In genomic region chr7:127896683-127897082, GRCh38 we compare ENCODE assay signal across 20 cellular contexts.
"Had no signal": no experiment of that assay in that cellular context is flagged by ENCODE, and none has a peak within 500 bp of the region (broad histone marks: within the 10 kb centered on the region; RNA-seq: fewer than 3 reads in every experiment).

No MANE protein-coding gene starts in this region.

- H3K4me3 ChIP-seq: dorsolateral prefrontal cortex, lower lobe of right lung, ovary, psoas muscle, skin epidermis, spleen, thoracic aorta, tibial nerve, upper lobe of left lung, uterus had no signal

- H3K27ac ChIP-seq: lower lobe of right lung, ovary, psoas muscle, skin epidermis, spleen, thoracic aorta, tibial nerve, upper lobe of left lung, uterus had no signal

- H3K9me3 ChIP-seq: lower lobe of right lung, ovary, psoas muscle, spleen, thoracic aorta, tibial nerve, upper lobe of left lung, uterus had no signal

- H3K4me1 ChIP-seq: psoas muscle had no signal

- H3K27me3 Mint-ChIP-seq: naive thymus-derived CD8-positive, alpha-beta T cell; stimulated activated memory B cell treated with anti-CD40 and anti-IgM and Interleukin-4, amounts not matched to agents 10 μg/mL and 1 μg/mL and 100 μg/mL, for 72 hours; stimulated activated naive CD8-positive, alpha-beta T cell treated with anti-CD3 and anti-CD28 coated beads, Interleukin-15, Interleukin-2, amounts not matched to agents 100 ng/mL and 50 ng/mL, for 24 hours had no signal

- H3K27ac Mint-ChIP-seq: naive thymus-derived CD8-positive, alpha-beta T cell; stimulated activated memory B cell treated with anti-CD40 and anti-IgM and Interleukin-4, amounts not matched to agents 10 μg/mL and 1 μg/mL and 100 μg/mL, for 72 hours; stimulated activated naive CD8-positive, alpha-beta T cell treated with anti-CD3 and anti-CD28 coated beads, Interleukin-15, Interleukin-2, amounts not matched to agents 100 ng/mL and 50 ng/mL, for 24 hours had no signal

- ATAC-seq: left ventricle myocardium superior; lower lobe of right lung; naive thymus-derived CD8-positive, alpha-beta T cell; psoas muscle; right cardiac atrium; stimulated activated memory B cell treated with anti-CD40 and anti-IgM and Interleukin-4, amounts not matched to agents 10 μg/mL and 1 μg/mL and 100 μg/mL, for 72 hours had no signal

- H3K4me3 Mint-ChIP-seq: naive thymus-derived CD8-positive, alpha-beta T cell; stimulated activated memory B cell treated with anti-CD40 and anti-IgM and Interleukin-4, amounts not matched to agents 10 μg/mL and 1 μg/mL and 100 μg/mL, for 72 hours; stimulated activated naive CD8-positive, alpha-beta T cell treated with anti-CD3 and anti-CD28 coated beads, Interleukin-15, Interleukin-2, amounts not matched to agents 100 ng/mL and 50 ng/mL, for 24 hours had no signal

- DNase-seq: dorsolateral prefrontal cortex; effector CD4-positive, alpha-beta T cell; hypothalamus; left ventricle myocardium superior; lower lobe of right lung; naive thymus-derived CD8-positive, alpha-beta T cell; occipital lobe; ovary; posterior cingulate gyrus; psoas muscle; spleen; stimulated activated CD4-positive, alpha-beta T cell treated with anti-CD3 and anti-CD28 coated beads, Interleukin-4, amount 100 ng/mL, for 4 hours; upper lobe of left lung; uterus had no signal

- H3K27me3 ChIP-seq: dorsolateral prefrontal cortex, ovary, spleen, tibial nerve, upper lobe of left lung, uterus had no signal

- H3K36me3 ChIP-seq: ovary, thoracic aorta, tibial nerve, upper lobe of left lung, uterus had no signal

- H3K9me3 Mint-ChIP-seq: naive thymus-derived CD8-positive, alpha-beta T cell; stimulated activated memory B cell treated with anti-CD40 and anti-IgM and Interleukin-4, amounts not matched to agents 10 μg/mL and 1 μg/mL and 100 μg/mL, for 72 hours; stimulated activated naive CD8-positive, alpha-beta T cell treated with anti-CD3 and anti-CD28 coated beads, Interleukin-15, Interleukin-2, amounts not matched to agents 100 ng/mL and 50 ng/mL, for 24 hours had no signal
